ENCODE assay signal across 13 cellular contexts in genomic region chr1:22852144-22852543, GRCh38.
DNase-seq lines count a peak whose midpoint lies in the region; ATAC-seq and TF ChIP-seq lines count a peak whose summit lies in the region.
"Had no signal": no experiment of that assay in that cellular context is flagged by ENCODE, and none has a peak within 500 bp of the region (broad histone marks: within the 10 kb centered on the region; RNA-seq: fewer than 3 reads in every experiment).

No MANE protein-coding gene starts in this region.

- no peak overlapping the region for H2BK120ac ChIP-seq in mesendoderm (ENCODE audit: low read depth, low read length)

- DNase-seq in Karpas-422, result no peak
- DNase-seq in mesendoderm, result no peak
- no peak for DNase-seq in CD14-positive monocyte (ENCODE audit: low spot score)
- no peak for DNase-seq in kidney tubule cell (ENCODE audit: low spot score)
- DNase-seq: CD8-positive, alpha-beta memory T cell; DMS 273 treated with DMSO at 0.1 percent for 48 hours; GM23248; H7 had no signal

- no peaks in the 10 kb centered on the region for H3K79me1 ChIP-seq in mesendoderm (ENCODE audit: low read length)

- H3K4ac ChIP-seq in mesendoderm (ENCODE audit: low read depth, low read length), result no peak overlapping the region

- H3K36me3 ChIP-seq in Karpas-422 (ENCODE audit: insufficient read depth, low read length), result no peaks in the 10 kb centered on the region
- H3K36me3 ChIP-seq in mesendoderm (ENCODE audit: control insufficient read depth, insufficient read depth, low read length), result no peaks in the 10 kb centered on the region

- intact Hi-C loops in CD14-positive monocyte (cut with micrococcal nuclease), result no loop called here

- H3K4me3 Mint-ChIP-seq in CD14-positive monocyte, result no peak overlapping the region
- H3K4me3 Mint-ChIP-seq: B cell; CD8-positive, alpha-beta memory T cell had no signal

- H3K4me3 ChIP-seq in Karpas-422 (ENCODE audit: low read length) (no peak overlapping the region), mesendoderm (ENCODE audit: low read length) (no peak overlapping the region)
- H3K4me3 ChIP-seq: GM12878, GM23248 had no signal

- peaks cover 0 to 2% (median 0%) of the 10 kb centered on the region in 7 donors for H3K9me3 Mint-ChIP-seq in CD14-positive monocyte
- H3K9me3 Mint-ChIP-seq: CD8-positive, alpha-beta memory T cell had no signal

- no peak overlapping the region for H4K5ac ChIP-seq in mesendoderm (ENCODE audit: low read length)

- H3K23ac ChIP-seq in mesendoderm (ENCODE audit: low read length), result no peak overlapping the region

- H2BK5ac ChIP-seq in mesendoderm (ENCODE audit: low read length), result peak overlapping the region; percentile 4

- H3K36me3 Mint-ChIP-seq in CD14-positive monocyte, result no peaks in the 10 kb centered on the region
- H3K36me3 Mint-ChIP-seq: CD8-positive, alpha-beta memory T cell had no signal

- peaks cover 5% of the 10 kb centered on the region for H3K4me1 Mint-ChIP-seq in CD14-positive monocyte
- H3K4me1 Mint-ChIP-seq: CD8-positive, alpha-beta memory T cell had no signal

- H3K27ac ChIP-seq in Karpas-422 (ENCODE audit: low read length) (no peak overlapping the region), cingulate gyrus (ENCODE audit: low read depth, low read length) (peak overlapping the region; percentile 90), mesendoderm (ENCODE audit: low read depth, low read length) (no peak overlapping the region), temporal lobe (ENCODE audit: low read depth, low read length) (peak overlapping the region; percentile 98)
- H3K27ac ChIP-seq: GM23248 had no signal

- H3K4me1 ChIP-seq in Karpas-422 (ENCODE audit: low read length), result peaks cover 81% of the 10 kb centered on the region
- peaks cover 15% of the 10 kb centered on the region for H3K4me1 ChIP-seq in mesendoderm (ENCODE audit: control insufficient read depth, low read depth, low read length)

- no peak overlapping the region for H2BK15ac ChIP-seq in mesendoderm (replicated peaks; ENCODE audit: low read depth)

- no peak for TF ChIP-seq CTCF in CD14-positive monocyte (IDR thresholded peaks at IDR 0.05)

- H3K9me3 ChIP-seq in Karpas-422 (ENCODE audit: low read length), result no peaks in the 10 kb centered on the region

- WGBS in mesendoderm (ENCODE audit: extremely low coverage, insufficient coverage, low lambda C conversion rate), result no CpG with 5 or more reads among the region's 5 CpGs

- no peaks in the 10 kb centered on the region for H3K9me2 ChIP-seq in Karpas-422 (replicated peaks; ENCODE audit: insufficient read depth, low read length)

- H3K9ac ChIP-seq in Karpas-422 (ENCODE audit: low read length) (peak overlapping the region; percentile 22), mesendoderm (ENCODE audit: low read length) (no peak overlapping the region)
- H3K9ac ChIP-seq: GM23248 had no signal

- no peaks in the 10 kb centered on the region for H3K79me2 ChIP-seq in Karpas-422 (ENCODE audit: low read length)
- H3K79me2 ChIP-seq in mesendoderm (ENCODE audit: control insufficient read depth, insufficient read depth, low read length), result no peaks in the 10 kb centered on the region

- no peak overlapping the region for H2AFZ ChIP-seq in Karpas-422 (ENCODE audit: low read length)
- H2AFZ ChIP-seq: GM23248 had no signal

- H3K27ac Mint-ChIP-seq in CD14-positive monocyte, result no peak overlapping the region
- H3K27ac Mint-ChIP-seq: B cell; CD8-positive, alpha-beta memory T cell had no signal

- H3K27me3 ChIP-seq in Karpas-422 (ENCODE audit: low read length) (no peaks in the 10 kb centered on the region), mesendoderm (ENCODE audit: insufficient read depth, low read length, poor library complexity) (no peaks in the 10 kb centered on the region)

- ATAC-seq in GM21423 (IDR thresholded peaks at IDR 0.05; ENCODE audit: unreplicated experiment), result no peak
- ATAC-seq: GM12878 had no signal

- H4K8ac ChIP-seq in mesendoderm (ENCODE audit: low read depth, low read length), result no peak overlapping the region

- H3K4me2 ChIP-seq in Karpas-422 (ENCODE audit: low read depth, low read length, poor library complexity, severe bottlenecking) (no peak overlapping the region), mesendoderm (ENCODE audit: low read length) (no peak overlapping the region)

- no peak overlapping the region for H2AK5ac ChIP-seq in mesendoderm (ENCODE audit: low read length)

- peak overlapping the region; percentile 17 for H3K56ac ChIP-seq in mesendoderm (ENCODE audit: low read length)

- peaks cover 0 to 7% (median 2%) of the 10 kb centered on the region in 3 donors for H3K27me3 Mint-ChIP-seq in CD14-positive monocyte (ENCODE audit: low read depth in 3 of 3)

- H4K20me1 ChIP-seq in Karpas-422 (ENCODE audit: insufficient read depth, low read depth, low read length), result no peaks in the 10 kb centered on the region

- no peak overlapping the region for H3K18ac ChIP-seq in mesendoderm (ENCODE audit: low read length)

Comparison
In these comparisons a context has a peak if more than half of its experiments do, and no peak if none do; other contexts are left out.
1. H3K27ac ChIP-seq: peak in cingulate gyrus (single experiment) and temporal lobe (single experiment); none in Karpas-422 (single experiment) and mesendoderm (single experiment).